Comparison of ENCODE assay signal across 1 cellular context in the genomic region with DNA sequence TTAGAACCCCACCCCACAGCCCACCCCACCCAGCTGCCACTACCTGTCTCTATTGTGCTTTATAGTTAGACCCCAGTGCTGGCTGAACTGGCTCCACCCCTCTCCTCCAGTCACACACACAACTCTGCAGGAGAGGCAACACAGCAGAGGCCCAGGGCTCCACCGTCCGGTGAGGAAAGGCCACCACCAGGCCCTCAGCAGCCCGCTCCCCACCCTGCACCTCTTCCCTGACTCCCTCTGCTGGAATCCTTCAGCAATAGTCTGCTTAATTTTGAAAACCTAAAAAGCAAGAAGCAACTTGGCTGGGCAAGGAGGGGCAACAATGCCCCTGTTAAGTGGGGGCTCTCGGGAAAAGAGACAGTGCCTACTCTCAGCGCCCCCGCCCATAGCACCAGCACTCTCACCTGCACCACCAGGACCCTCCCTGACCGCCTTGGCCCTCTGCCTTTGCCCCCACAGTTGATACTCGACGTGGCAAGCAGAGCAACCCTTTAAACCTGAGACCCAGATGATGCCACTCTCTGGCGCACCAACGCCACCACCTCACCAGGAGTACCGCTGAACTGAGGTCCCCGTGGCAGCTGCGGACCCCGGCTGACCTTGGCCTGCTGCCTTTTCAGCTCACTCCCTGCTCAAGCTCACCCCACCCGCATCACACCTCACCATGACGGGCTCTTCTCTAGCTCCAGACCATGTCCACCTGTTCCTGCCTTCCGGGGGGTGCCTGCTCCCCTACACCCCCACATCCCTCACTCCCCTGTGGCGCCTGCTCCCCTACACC.
TF ChIP-seq lines count a peak whose summit lies in the region.

No MANE protein-coding gene starts in this region.

TF ChIP-seq in GM23338, 12 proteins besides CTCF, POLR2A, EP300 and RAD21 (continued from another document):
- TF ChIP-seq, protein P1, sequence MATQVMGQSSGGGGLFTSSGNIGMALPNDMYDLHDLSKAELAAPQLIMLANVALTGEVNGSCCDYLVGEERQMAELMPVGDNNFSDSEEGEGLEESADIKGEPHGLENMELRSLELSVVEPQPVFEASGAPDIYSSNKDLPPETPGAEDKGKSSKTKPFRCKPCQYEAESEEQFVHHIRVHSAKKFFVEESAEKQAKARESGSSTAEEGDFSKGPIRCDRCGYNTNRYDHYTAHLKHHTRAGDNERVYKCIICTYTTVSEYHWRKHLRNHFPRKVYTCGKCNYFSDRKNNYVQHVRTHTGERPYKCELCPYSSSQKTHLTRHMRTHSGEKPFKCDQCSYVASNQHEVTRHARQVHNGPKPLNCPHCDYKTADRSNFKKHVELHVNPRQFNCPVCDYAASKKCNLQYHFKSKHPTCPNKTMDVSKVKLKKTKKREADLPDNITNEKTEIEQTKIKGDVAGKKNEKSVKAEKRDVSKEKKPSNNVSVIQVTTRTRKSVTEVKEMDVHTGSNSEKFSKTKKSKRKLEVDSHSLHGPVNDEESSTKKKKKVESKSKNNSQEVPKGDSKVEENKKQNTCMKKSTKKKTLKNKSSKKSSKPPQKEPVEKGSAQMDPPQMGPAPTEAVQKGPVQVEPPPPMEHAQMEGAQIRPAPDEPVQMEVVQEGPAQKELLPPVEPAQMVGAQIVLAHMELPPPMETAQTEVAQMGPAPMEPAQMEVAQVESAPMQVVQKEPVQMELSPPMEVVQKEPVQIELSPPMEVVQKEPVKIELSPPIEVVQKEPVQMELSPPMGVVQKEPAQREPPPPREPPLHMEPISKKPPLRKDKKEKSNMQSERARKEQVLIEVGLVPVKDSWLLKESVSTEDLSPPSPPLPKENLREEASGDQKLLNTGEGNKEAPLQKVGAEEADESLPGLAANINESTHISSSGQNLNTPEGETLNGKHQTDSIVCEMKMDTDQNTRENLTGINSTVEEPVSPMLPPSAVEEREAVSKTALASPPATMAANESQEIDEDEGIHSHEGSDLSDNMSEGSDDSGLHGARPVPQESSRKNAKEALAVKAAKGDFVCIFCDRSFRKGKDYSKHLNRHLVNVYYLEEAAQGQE (IDR thresholded peaks at IDR 0.05; ENCODE audit: unreplicated experiment): no peak
- TF ChIP-seq STAT1 (IDR thresholded peaks at IDR 0.05; ENCODE audit: unreplicated experiment) (no peak), EZH2 (IDR thresholded peaks at IDR 0.05; ENCODE audit: low read depth, unreplicated experiment) (no peak), ZNF331 (CRISPR knock-in tag; IDR thresholded peaks at IDR 0.05; ENCODE audit: low read depth) (no peak), ZNF114 (CRISPR knock-in tag; IDR thresholded peaks at IDR 0.05) (no peak), JUNB (IDR thresholded peaks at IDR 0.05; ENCODE audit: unreplicated experiment) (no peak), NANOG (IDR thresholded peaks at IDR 0.05; ENCODE audit: borderline replicate concordance) (no peak), CREB1 (CRISPR knock-in tag; IDR thresholded peaks at IDR 0.05; ENCODE audit: low read depth) (no peak), EZH2phosphoT487 (IDR thresholded peaks at IDR 0.05; ENCODE audit: unreplicated experiment) (no peak)
- TF ChIP-seq, protein P2, sequence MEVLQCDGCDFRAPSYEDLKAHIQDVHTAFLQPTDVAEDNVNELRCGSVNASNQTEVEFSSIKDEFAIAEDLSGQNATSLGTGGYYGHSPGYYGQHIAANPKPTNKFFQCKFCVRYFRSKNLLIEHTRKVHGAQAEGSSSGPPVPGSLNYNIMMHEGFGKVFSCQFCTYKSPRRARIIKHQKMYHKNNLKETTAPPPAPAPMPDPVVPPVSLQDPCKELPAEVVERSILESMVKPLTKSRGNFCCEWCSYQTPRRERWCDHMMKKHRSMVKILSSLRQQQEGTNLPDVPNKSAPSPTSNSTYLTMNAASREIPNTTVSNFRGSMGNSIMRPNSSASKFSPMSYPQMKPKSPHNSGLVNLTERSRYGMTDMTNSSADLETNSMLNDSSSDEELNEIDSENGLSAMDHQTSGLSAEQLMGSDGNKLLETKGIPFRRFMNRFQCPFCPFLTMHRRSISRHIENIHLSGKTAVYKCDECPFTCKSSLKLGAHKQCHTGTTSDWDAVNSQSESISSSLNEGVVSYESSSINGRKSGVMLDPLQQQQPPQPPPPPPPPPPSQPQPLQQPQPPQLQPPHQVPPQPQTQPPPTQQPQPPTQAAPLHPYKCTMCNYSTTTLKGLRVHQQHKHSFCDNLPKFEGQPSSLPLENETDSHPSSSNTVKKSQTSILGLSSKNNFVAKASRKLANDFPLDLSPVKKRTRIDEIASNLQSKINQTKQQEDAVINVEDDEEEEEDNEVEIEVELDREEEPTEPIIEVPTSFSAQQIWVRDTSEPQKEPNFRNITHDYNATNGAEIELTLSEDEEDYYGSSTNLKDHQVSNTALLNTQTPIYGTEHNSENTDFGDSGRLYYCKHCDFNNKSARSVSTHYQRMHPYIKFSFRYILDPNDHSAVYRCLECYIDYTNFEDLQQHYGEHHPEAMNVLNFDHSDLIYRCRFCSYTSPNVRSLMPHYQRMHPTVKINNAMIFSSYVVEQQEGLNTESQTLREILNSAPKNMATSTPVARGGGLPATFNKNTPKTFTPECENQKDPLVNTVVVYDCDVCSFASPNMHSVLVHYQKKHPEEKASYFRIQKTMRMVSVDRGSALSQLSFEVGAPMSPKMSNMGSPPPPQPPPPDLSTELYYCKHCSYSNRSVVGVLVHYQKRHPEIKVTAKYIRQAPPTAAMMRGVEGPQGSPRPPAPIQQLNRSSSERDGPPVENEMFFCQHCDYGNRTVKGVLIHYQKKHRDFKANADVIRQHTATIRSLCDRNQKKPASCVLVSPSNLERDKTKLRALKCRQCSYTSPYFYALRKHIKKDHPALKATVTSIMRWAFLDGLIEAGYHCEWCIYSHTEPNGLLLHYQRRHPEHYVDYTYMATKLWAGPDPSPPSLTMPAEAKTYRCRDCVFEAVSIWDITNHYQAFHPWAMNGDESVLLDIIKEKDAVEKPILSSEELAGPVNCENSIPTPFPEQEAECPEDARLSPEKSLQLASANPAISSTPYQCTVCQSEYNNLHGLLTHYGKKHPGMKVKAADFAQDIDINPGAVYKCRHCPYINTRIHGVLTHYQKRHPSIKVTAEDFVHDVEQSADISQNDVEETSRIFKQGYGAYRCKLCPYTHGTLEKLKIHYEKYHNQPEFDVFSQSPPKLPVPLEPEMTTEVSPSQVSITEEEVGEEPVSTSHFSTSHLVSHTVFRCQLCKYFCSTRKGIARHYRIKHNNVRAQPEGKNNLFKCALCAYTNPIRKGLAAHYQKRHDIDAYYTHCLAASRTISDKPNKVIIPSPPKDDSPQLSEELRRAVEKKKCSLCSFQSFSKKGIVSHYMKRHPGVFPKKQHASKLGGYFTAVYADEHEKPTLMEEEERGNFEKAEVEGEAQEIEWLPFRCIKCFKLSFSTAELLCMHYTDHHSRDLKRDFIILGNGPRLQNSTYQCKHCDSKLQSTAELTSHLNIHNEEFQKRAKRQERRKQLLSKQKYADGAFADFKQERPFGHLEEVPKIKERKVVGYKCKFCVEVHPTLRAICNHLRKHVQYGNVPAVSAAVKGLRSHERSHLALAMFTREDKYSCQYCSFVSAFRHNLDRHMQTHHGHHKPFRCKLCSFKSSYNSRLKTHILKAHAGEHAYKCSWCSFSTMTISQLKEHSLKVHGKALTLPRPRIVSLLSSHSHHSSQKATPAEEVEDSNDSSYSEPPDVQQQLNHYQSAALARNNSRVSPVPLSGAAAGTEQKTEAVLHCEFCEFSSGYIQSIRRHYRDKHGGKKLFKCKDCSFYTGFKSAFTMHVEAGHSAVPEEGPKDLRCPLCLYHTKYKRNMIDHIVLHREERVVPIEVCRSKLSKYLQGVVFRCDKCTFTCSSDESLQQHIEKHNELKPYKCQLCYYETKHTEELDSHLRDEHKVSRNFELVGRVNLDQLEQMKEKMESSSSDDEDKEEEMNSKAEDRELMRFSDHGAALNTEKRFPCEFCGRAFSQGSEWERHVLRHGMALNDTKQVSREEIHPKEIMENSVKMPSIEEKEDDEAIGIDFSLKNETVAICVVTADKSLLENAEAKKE (CRISPR knock-in tag; IDR thresholded peaks at IDR 0.05): no peak
- TF ChIP-seq, protein P3, sequence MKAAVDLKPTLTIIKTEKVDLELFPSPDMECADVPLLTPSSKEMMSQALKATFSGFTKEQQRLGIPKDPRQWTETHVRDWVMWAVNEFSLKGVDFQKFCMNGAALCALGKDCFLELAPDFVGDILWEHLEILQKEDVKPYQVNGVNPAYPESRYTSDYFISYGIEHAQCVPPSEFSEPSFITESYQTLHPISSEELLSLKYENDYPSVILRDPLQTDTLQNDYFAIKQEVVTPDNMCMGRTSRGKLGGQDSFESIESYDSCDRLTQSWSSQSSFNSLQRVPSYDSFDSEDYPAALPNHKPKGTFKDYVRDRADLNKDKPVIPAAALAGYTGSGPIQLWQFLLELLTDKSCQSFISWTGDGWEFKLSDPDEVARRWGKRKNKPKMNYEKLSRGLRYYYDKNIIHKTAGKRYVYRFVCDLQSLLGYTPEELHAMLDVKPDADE (IDR thresholded peaks at IDR 0.05): no peak
